15 cellular contexts compared by ENCODE assay signal in the genomic region with DNA sequence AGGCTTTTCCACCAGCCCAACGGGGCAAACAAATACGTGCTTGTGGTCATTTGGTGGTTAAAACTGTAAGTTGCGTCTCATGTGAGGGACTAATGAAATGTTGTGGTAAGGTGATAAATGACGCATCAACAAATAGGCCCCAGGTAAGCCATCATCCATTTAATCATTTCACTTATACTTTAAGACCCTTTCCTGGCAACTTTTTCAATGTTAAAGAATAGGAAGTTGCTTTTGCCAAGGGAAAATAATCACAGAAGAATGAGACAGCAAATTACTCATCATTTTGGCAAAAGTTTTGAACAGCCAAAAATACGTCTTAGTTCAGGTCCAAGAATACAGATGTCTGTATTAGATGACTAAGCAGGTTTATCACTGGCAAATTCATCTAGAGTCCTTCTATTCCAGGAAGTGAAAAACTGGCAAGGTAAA.
A peak's percentile ranks its signal among the peaks of the same experiment; 100 is the strongest.
DNase-seq lines count a peak whose midpoint lies in the region; ATAC-seq and TF ChIP-seq lines count a peak whose summit lies in the region.
"Had no signal": no experiment of that assay in that cellular context is flagged by ENCODE, and none has a peak within 500 bp of the region (broad histone marks: within the 10 kb centered on the region; RNA-seq: fewer than 3 reads in every experiment).

No MANE protein-coding gene starts in this region.

- CTCF ChIA-PET in activated CD4-positive, alpha-beta T cell treated with anti-CD3 and anti-CD28 coated beads for 36 hours (lab: Charles Lee): no interaction called here

- POLR2A ChIA-PET in activated CD4-positive, alpha-beta T cell treated with anti-CD3 and anti-CD28 coated beads for 36 hours (lab: Charles Lee): no interaction called here

- no peak overlapping the region for H2AFZ ChIP-seq in ACC112 (ENCODE audit: low read length, unreplicated experiment)

- intact Hi-C loops in activated CD4-positive, alpha-beta T cell treated with anti-CD3 and anti-CD28 coated beads for 36 hours (cut with DNase I, micrococcal nuclease): no loop called here
- intact Hi-C loops in gastrocnemius medialis (cut with DNase I; ENCODE audit: low total_unique reads): no loop called here

- no peak overlapping the region for H3K27ac Mint-ChIP-seq in activated CD4-positive, alpha-beta T cell treated with anti-CD3 and anti-CD28 coated beads for 36 hours
- H3K27ac Mint-ChIP-seq: IgD-negative memory B cell had no signal

- no peaks in the 10 kb centered on the region for H3K27me3 Mint-ChIP-seq in activated CD4-positive, alpha-beta T cell treated with anti-CD3 and anti-CD28 coated beads for 36 hours
- H3K27me3 Mint-ChIP-seq: IgD-negative memory B cell had no signal

- H3K27ac ChIP-seq in ACC112 (ENCODE audit: low read depth, low read length) (peak overlapping the region; percentile 80), gastrocnemius medialis (no peak overlapping the region)
- H3K27ac ChIP-seq: ovary, SJSA1, testis, VCaP had no signal

- no peak for ATAC-seq in activated CD4-positive, alpha-beta T cell treated with anti-CD3 and anti-CD28 coated beads for 36 hours
- ATAC-seq in gastrocnemius medialis: no peak

- H3K4me3 ChIP-seq in ACC112 (ENCODE audit: low read depth, low read length) (no peak overlapping the region), adipocyte (ENCODE audit: low read length) (no peak overlapping the region), gastrocnemius medialis (no peak overlapping the region)
- H3K4me3 ChIP-seq: ovary, SJSA1, testis had no signal

- no peak overlapping the region for H3K4me3 Mint-ChIP-seq in activated CD4-positive, alpha-beta T cell treated with anti-CD3 and anti-CD28 coated beads for 36 hours

- in situ Hi-C loops in gastrocnemius medialis (cut with MboI; ENCODE audit: low sequenced_read_pairs in 4 of 4): no loop called here

- H3K27me3 ChIP-seq in ACC112 (ENCODE audit: insufficient read depth, low read length) (no peaks in the 10 kb centered on the region), adipocyte (replicated peaks; ENCODE audit: control insufficient read depth, insufficient read depth, low read length) (no peaks in the 10 kb centered on the region), gastrocnemius medialis (no peaks in the 10 kb centered on the region)
- H3K27me3 ChIP-seq: ovary, SJSA1, testis had no signal

- H3K9me3 ChIP-seq in adipocyte (ENCODE audit: control insufficient read depth, low read length) (no peaks in the 10 kb centered on the region), gastrocnemius medialis (no peaks in the 10 kb centered on the region)
- H3K9me3 ChIP-seq: ovary, SJSA1, testis had no signal

- H3K79me2 ChIP-seq in ACC112 (ENCODE audit: control insufficient read depth, insufficient read depth, low read length, unreplicated experiment): no peaks in the 10 kb centered on the region

- H3K4me1 ChIP-seq in ACC112 (ENCODE audit: control insufficient read depth, insufficient read depth, low read length, unreplicated experiment) (peaks cover 20% of the 10 kb centered on the region), adipocyte (ENCODE audit: control insufficient read depth, insufficient read depth, low read length) (peaks cover 44% of the 10 kb centered on the region), gastrocnemius medialis (no peaks in the 10 kb centered on the region)
- H3K4me1 ChIP-seq: testis had no signal

- TF ChIP-seq CTCF in gastrocnemius medialis (IDR thresholded peaks at IDR 0.05 in 4 of 5, conservative IDR thresholded peaks at IDR 0.05 in 1 of 5): no peak

- H3K36me3 Mint-ChIP-seq in activated CD4-positive, alpha-beta T cell treated with anti-CD3 and anti-CD28 coated beads for 36 hours (ENCODE audit: low read depth): no peaks in the 10 kb centered on the region
- H3K36me3 Mint-ChIP-seq: IgD-negative memory B cell had no signal

- peak; percentile 15 for DNase-seq in HPDE6-E6E7 (ENCODE audit: extremely low spot score)
- DNase-seq in adipocyte (ENCODE audit: low read depth): peak; percentile 53
- peak; percentile 86 for DNase-seq in fibroblast of the conjunctiva (ENCODE audit: low read depth)
- DNase-seq in activated CD4-positive, alpha-beta T cell treated with anti-CD3 and anti-CD28 coated beads for 36 hours: no peak
- DNase-seq in middle frontal gyrus (ENCODE audit: extremely low spot score, low spot score): no peak
- no peak for DNase-seq in gastrocnemius medialis
- no peak for DNase-seq in NCI-H2227 treated with DMSO at 0.1 percent for 48 hours (lab: John Stamatoyannopoulos, UW)
- DNase-seq: activated naive CD4-positive, alpha-beta T cell; ovary; stimulated activated CD4-positive, alpha-beta T cell treated with anti-CD3 and anti-CD28 coated beads, Interleukin-12 subunit alpha, Interleukin-12 subunit beta, amount 100 ng/mL, for 4 hours; testis had no signal

- H3K9ac ChIP-seq in adipocyte (ENCODE audit: low read length): peak overlapping the region; percentile 66

- H3K9me3 Mint-ChIP-seq in activated CD4-positive, alpha-beta T cell treated with anti-CD3 and anti-CD28 coated beads for 36 hours (ENCODE audit: low read depth): no peaks in the 10 kb centered on the region

- no peak for TF ChIP-seq POLR2A in gastrocnemius medialis (IDR thresholded peaks at IDR 0.05)

- H3K4me1 Mint-ChIP-seq in activated CD4-positive, alpha-beta T cell treated with anti-CD3 and anti-CD28 coated beads for 36 hours: no peaks in the 10 kb centered on the region
- H3K4me1 Mint-ChIP-seq: IgD-negative memory B cell had no signal

- H3K36me3 ChIP-seq in ACC112 (ENCODE audit: insufficient read depth, low read length) (no peaks in the 10 kb centered on the region), adipocyte (ENCODE audit: control insufficient read depth, insufficient read depth, low read length, severe bottlenecking) (no peaks in the 10 kb centered on the region), gastrocnemius medialis (no peaks in the 10 kb centered on the region)
- H3K36me3 ChIP-seq: ovary, SJSA1 had no signal

Comparison
In these comparisons a context has a peak if more than half of its experiments do, and no peak if none do; other contexts are left out.
1. DNase-seq: peak in HPDE6-E6E7 (single experiment), adipocyte (single experiment) and fibroblast of the conjunctiva (single experiment); none in activated CD4-positive, alpha-beta T cell treated with anti-CD3 and anti-CD28 coated beads for 36 hours (single experiment), middle frontal gyrus (single experiment), gastrocnemius medialis (0 of 2) and NCI-H2227 treated with DMSO at 0.1 percent for 48 hours (single experiment).